In the genomic region with DNA sequence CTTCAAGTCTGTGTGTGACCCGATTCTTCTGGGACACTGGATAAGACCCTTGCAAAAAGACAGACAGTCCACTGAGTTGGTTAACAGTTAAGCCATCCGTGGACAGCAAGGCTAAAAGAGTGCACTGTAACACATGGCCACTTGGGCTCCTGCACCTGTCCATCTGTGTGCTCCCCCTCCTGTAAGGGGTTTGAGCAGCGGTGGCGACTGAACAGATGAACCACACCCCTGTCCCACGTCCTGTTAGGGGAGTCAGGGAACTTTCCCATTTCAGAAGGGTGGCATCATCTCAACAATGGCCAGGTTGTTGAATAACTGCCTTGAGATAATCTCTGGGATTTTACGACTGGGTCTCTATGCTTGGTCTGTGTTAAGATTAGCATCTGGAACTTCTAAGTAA, we compare ENCODE assay signal across 26 cellular contexts.
"Had no signal": no experiment of that assay in that cellular context is flagged by ENCODE, and none has a peak within 500 bp of the region (broad histone marks: within the 10 kb centered on the region; RNA-seq: fewer than 3 reads in every experiment).

No MANE protein-coding gene starts in this region.

- H3K9me3 ChIP-seq: colonic mucosa, esophagus muscularis mucosa had no signal

- ATAC-seq: effector memory CD8-positive, alpha-beta T cell; foreskin keratinocyte; gastroesophageal sphincter; heart left ventricle; left colon; left lung; left ventricle myocardium superior; naive thymus-derived CD4-positive, alpha-beta T cell; natural killer cell had no signal

- H3K36me3 ChIP-seq: colonic mucosa, esophagus muscularis mucosa, gastroesophageal sphincter, heart left ventricle, left lung had no signal

- H3K4me1 ChIP-seq: colonic mucosa, esophagus muscularis mucosa, foreskin keratinocyte, gastroesophageal sphincter, heart left ventricle, left lung had no signal

- FAIRE-seq: endometrium, endothelial cell of umbilical vein, frontal cortex, kidney had no signal

- DNase-seq: colonic mucosa; cortex of kidney; effector CD8-positive, alpha-beta T cell; effector memory CD8-positive, alpha-beta T cell; foreskin keratinocyte; heart left ventricle; hypothalamus; immature natural killer cell; islet precursor cell; kidney; kidney glomerular epithelial cell; left colon; left lung; left ventricle myocardium superior; mammary epithelial cell; mesendoderm; midbrain; naive thymus-derived CD4-positive, alpha-beta T cell; natural killer cell had no signal

- H3K4me3 ChIP-seq: colonic mucosa, esophagus muscularis mucosa, gastroesophageal sphincter, heart left ventricle, hepatocyte, left lung, lung had no signal

- H2AFZ ChIP-seq: hepatocyte had no signal

- H3K27me3 ChIP-seq: colonic mucosa, esophagus muscularis mucosa, foreskin keratinocyte, gastroesophageal sphincter, heart left ventricle, hepatocyte, left lung had no signal

- H3K27ac ChIP-seq: colonic mucosa, esophagus muscularis mucosa, foreskin keratinocyte, gastroesophageal sphincter, heart left ventricle, hepatocyte, left lung had no signal

- H3K79me2 ChIP-seq: hepatocyte had no signal

- H3K4me2 ChIP-seq: hepatocyte had no signal
